ENCODE assay signal across 22 cellular contexts in genomic region chr17:35819456-35819855, GRCh38. TPM values are rescaled to one million over a fixed set of nuclear protein-coding genes. Genes with fewer than 3 reads are reported as not detected.
"Had no signal": no experiment of that assay in that cellular context is flagged by ENCODE, and none has a peak within 500 bp of the region (broad histone marks: within the 10 kb centered on the region; RNA-seq: fewer than 3 reads in every experiment).

No MANE protein-coding gene starts in this region.

- DNase-seq: activated CD8-positive, alpha-beta memory T cell treated with anti-CD3 and anti-CD28 coated beads for 24 hours; activated naive CD4-positive, alpha-beta T cell treated with anti-CD3 and anti-CD28 coated beads, Interleukin-2, amount 10 ng/mL, durations not matched to agents 7 days and 5 days; activated T-cell treated with anti-CD3 and anti-CD28 coated beads for 4 hours; amniotic stem cell; body of pancreas; caudate nucleus; colonic mucosa; hippocampal formation; kidney; left lung; naive B cell; pancreas; sigmoid colon; spleen; stomach; testis; upper lobe of left lung had no signal

- H3K27ac Mint-ChIP-seq: activated naive CD4-positive, alpha-beta T cell treated with anti-CD3 and anti-CD28 coated beads, Interleukin-2, amount 10 ng/mL, durations not matched to agents 7 days and 5 days; activated T-helper 2 cell treated with anti-CD3 and anti-CD28 coated beads, Interferon-gamma antibody, Interleukin-2, Interleukin-4, amounts not matched to agents 10 μg/mL and 5 μg/mL and 100 μg/mL, durations not matched to agents 14 hours and 24 hours and 36 hours had no signal

- ATAC-seq: body of pancreas, esophagus mucosa, left lung, pancreas had no signal

- H3K4me3 ChIP-seq: body of pancreas, colonic mucosa, left lung, pancreas, sigmoid colon, spleen, stomach, testis, upper lobe of left lung had no signal

- H3K4me1 ChIP-seq: colonic mucosa had no signal

- H3K9me3 ChIP-seq: body of pancreas, colonic mucosa, left lung, pancreas, sigmoid colon, spleen, stomach, testis, upper lobe of left lung had no signal

- H3K27ac ChIP-seq: body of pancreas, colonic mucosa, left lung, pancreas, spleen, stomach, testis, upper lobe of left lung, VCaP had no signal

- H3K27me3 ChIP-seq: body of pancreas, colonic mucosa, left lung, pancreas, sigmoid colon, spleen, stomach, testis, upper lobe of left lung had no signal

- H3K9me3 Mint-ChIP-seq: activated naive CD4-positive, alpha-beta T cell treated with anti-CD3 and anti-CD28 coated beads, Interleukin-2, amount 10 ng/mL, durations not matched to agents 7 days and 5 days; activated T-helper 2 cell treated with anti-CD3 and anti-CD28 coated beads, Interferon-gamma antibody, Interleukin-2, Interleukin-4, amounts not matched to agents 10 μg/mL and 5 μg/mL and 100 μg/mL, durations not matched to agents 14 hours and 24 hours and 36 hours; naive B cell had no signal

- H3K4me3 Mint-ChIP-seq: activated naive CD4-positive, alpha-beta T cell treated with anti-CD3 and anti-CD28 coated beads, Interleukin-2, amount 10 ng/mL, durations not matched to agents 7 days and 5 days; naive B cell had no signal

- H3K27me3 Mint-ChIP-seq: activated naive CD4-positive, alpha-beta T cell treated with anti-CD3 and anti-CD28 coated beads, Interleukin-2, amount 10 ng/mL, durations not matched to agents 7 days and 5 days; naive B cell had no signal

RNA-seq across cellular contexts. Expression of gene MMP28, which starts 24.0 kb away (rescaled TPM):
- total RNA-seq: activated T-helper 2 cell treated with anti-CD3 and anti-CD28 coated beads, Interferon-gamma antibody, Interleukin-2, Interleukin-4, amounts not matched to agents 10 μg/mL and 5 μg/mL and 100 μg/mL, durations not matched to agents 14 hours and 24 hours and 36 hours had no signal

RNA-seq across cellular contexts. Expression of gene HEATR9, which starts 49.2 kb away (rescaled TPM):
- total RNA-seq: body of pancreas, colonic mucosa, esophagus mucosa, fibroblast of villous mesenchyme, pancreas, sigmoid colon had no signal
- polyA plus RNA-seq: pancreas, stomach had no signal

RNA-seq across cellular contexts. Expression of gene C17orf50, which starts 58.8 kb away (rescaled TPM):
- total RNA-seq: activated T-helper 2 cell treated with anti-CD3 and anti-CD28 coated beads, Interferon-gamma antibody, Interleukin-2, Interleukin-4, amounts not matched to agents 10 μg/mL and 5 μg/mL and 100 μg/mL, durations not matched to agents 14 hours and 24 hours and 36 hours; body of pancreas; colonic mucosa; esophagus mucosa; fibroblast of villous mesenchyme; kidney; left lung; mononuclear cell; sigmoid colon; spleen; stomach had no signal
- polyA plus RNA-seq: stomach had no signal
